8 cellular contexts compared by ENCODE assay signal in the genomic region with DNA sequence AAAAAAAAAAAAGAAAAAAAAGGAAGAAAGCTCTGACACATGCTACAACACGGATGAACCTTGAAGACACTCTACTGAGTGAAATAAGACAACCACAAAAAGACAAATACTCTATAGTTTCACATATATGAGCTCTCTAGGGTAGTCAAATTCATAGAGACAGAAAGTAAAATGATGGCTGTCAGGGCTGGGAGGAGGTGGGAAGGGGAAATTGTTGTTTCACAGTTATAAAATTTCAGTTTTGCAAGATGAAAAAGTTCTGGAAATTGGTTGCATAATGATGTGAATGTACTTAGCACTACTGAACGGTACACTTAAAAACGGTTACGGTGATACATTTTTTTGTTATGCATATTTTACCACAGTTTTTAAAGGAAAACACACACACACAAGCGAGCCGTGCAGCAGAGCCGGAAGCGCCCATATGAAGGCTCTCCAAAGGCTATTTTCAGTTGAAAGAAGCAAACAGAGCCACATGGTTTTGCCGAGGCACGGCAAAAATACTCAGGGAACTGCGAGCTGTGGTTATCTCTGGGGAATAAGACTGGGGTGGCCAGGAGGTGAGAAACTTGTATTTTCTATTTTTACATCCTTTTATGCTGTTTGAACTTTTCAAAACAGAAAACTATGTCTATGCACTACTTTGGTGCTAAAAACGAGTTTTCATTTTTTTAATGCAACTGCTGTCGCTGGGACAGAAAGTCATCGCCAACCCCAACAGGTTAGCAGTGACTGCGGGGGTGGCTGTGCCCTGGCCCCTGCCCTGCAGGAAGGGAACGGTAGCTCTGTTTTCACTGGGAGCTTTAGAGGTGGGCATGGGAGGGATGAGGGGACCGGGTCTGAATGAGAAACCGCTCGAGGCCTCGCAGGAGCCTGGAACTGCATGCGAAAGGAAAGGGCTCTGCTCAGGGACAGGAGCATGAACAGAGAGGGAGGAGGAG.
DNase-seq lines count a peak whose midpoint lies in the region; ATAC-seq lines count a peak whose summit lies in the region.

No MANE protein-coding gene starts in this region.

- peak; percentile 74 for ATAC-seq in GM18867 (IDR thresholded peaks at IDR 0.05; ENCODE audit: unreplicated experiment)
- peak; percentile 73 for ATAC-seq in HG02610 (IDR thresholded peaks at IDR 0.05; ENCODE audit: unreplicated experiment)
- ATAC-seq in naive B cell (ENCODE audit: low read depth in 2 of 2), result peak; percentile 61 to 68

- H3K4me1 Mint-ChIP-seq in naive B cell, result peaks cover 4 to 21% (median 20%) of the 10 kb centered on the region in 3 donors

- peaks cover 0 to 4% (median 0%) of the 10 kb centered on the region in 3 donors for H3K27me3 Mint-ChIP-seq in naive B cell

- no peaks in the 10 kb centered on the region for H3K36me3 Mint-ChIP-seq in naive B cell

- peak overlapping the region in 3 of 6 donors; percentile 6 to 69 (median 9) for H3K27ac Mint-ChIP-seq in naive B cell

- peak overlapping the region; percentile 66 to 84 (median 73) for H3K4me3 Mint-ChIP-seq in naive B cell

- H3K9me3 Mint-ChIP-seq in naive B cell, result peaks cover 0 to 2% (median 0%) of the 10 kb centered on the region in 7 donors

- DNase-seq in NAMALWA (ENCODE audit: low spot score), result peak; percentile 61
- DNase-seq in naive B cell, result peak; percentile 21
- DNase-seq in AG20443 (ENCODE audit: low spot score), result no peak
- DNase-seq in OCI-M2 (lab: John Stamatoyannopoulos, UW; ENCODE audit: unreplicated experiment), result no peak
- no peak for DNase-seq in NCI-H187 (lab: John Stamatoyannopoulos, UW)
- DNase-seq in dermis blood vessel endothelial cell, result no peak

Comparison
In these comparisons a context has a peak if more than half of its experiments do, and no peak if none do; other contexts are left out.
1. DNase-seq: peak in NAMALWA (single experiment) and naive B cell (single experiment); none in AG20443 (single experiment), OCI-M2 (single experiment), NCI-H187 (0 of 2) and dermis blood vessel endothelial cell (single experiment).
2. Peak in every context shown above with its lines, with median percentiles within 50 percentile points of each other: ATAC-seq.